Comparison of ENCODE assay signal across 10 cellular contexts in the genomic region with DNA sequence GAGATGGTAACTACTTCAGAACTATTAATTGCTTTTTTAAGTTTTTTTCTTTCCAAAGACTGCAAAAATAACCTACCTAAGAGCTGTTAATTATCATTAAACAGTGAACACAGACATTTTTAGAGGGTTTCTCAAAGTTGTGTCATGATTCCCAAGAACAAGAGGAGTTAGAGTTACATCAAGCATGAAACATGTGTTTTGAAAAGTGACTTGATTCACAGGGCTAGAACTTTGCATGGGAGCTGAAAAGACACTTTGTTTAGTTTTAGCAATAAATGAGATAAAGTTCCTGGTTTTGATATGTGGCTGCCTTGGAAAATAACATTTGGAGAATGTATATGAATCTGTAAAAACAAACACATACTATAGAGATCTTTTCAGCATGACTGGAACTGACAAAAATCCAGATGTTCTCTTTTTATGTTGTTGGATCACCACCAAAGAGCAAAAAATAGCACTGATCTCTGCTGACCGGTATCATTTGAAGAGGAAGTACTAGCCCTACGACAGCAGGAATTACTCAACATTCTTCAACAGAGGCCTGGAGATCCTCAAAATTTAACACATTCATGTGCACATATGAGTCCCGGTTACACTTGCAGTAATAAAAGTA.
DNase-seq lines count a peak whose midpoint lies in the region; ATAC-seq, FAIRE-seq and TF ChIP-seq lines count a peak whose summit lies in the region.
"Had no signal": no experiment of that assay in that cellular context is flagged by ENCODE, and none has a peak within 500 bp of the region (broad histone marks: within the 10 kb centered on the region; RNA-seq: fewer than 3 reads in every experiment).

No MANE protein-coding gene starts in this region.

- TF ChIP-seq CTCF in HFF-Myc (IDR thresholded peaks at IDR 0.05; ENCODE audit: low read depth, low read length, missing control alignments) (no peak), adrenal gland (IDR thresholded peaks at IDR 0.05) (no peak), kidney (IDR thresholded peaks at IDR 0.05; ENCODE audit: borderline replicate concordance, extremely low read depth, insufficient read depth) (no peak)
- no peak for TF ChIP-seq CTCF in CD8-positive, alpha-beta T cell (IDR thresholded peaks at IDR 0.05)

- H3K27me3 ChIP-seq in adrenal gland (no peaks in the 10 kb centered on the region), skeletal muscle satellite cell (ENCODE audit: control insufficient read depth, insufficient read depth, low read length) (no peaks in the 10 kb centered on the region)
- no peaks in the 10 kb centered on the region for H3K27me3 ChIP-seq in CD8-positive, alpha-beta T cell (ENCODE audit: insufficient read depth, low read length)

- POLR2A ChIA-PET in CD8-positive, alpha-beta T cell (lab: Charles Lee), result no interaction called here

- H3K9me3 ChIP-seq in adrenal gland (replicated peaks in 1 of 3) (no peaks in the 10 kb centered on the region), skeletal muscle satellite cell (replicated peaks; ENCODE audit: low read length) (no peaks in the 10 kb centered on the region), kidney (ENCODE audit: control insufficient read depth in 1 of 2, low read length in 2 of 2) (no peaks in the 10 kb centered on the region)
- H3K9me3 ChIP-seq in CD8-positive, alpha-beta T cell (ENCODE audit: low read length), result no peaks in the 10 kb centered on the region

- no peak for FAIRE-seq in kidney (lab: Jason Lieb, UNC)

- DNase-seq in HFF-Myc (ENCODE audit: extremely low read depth, low read depth), result peak; percentile 92
- DNase-seq in adrenal gland, result no peak
- no peak for DNase-seq in left ventricle myocardium superior
- DNase-seq in CD8-positive, alpha-beta T cell, result no peak
- no peak for DNase-seq in kidney
- DNase-seq in NCI-H774 (lab: John Stamatoyannopoulos, UW), result no peak
- DNase-seq: hypothalamus; stimulated activated CD4-positive, alpha-beta T cell treated with anti-CD3 and anti-CD28 coated beads, Interleukin-2, amount 100 ng/mL, for 24 hours had no signal

- no peaks in the 10 kb centered on the region for H3K36me3 Mint-ChIP-seq in CD8-positive, alpha-beta T cell

- WGBS in adrenal gland, 4 donors, result 32 to 36% (median 35%) methylated on average over 3 of the region's 3 CpGs

- no peaks in the 10 kb centered on the region for H3K36me3 ChIP-seq in adrenal gland (replicated peaks in 1 of 2)
- no peaks in the 10 kb centered on the region for H3K36me3 ChIP-seq in skeletal muscle satellite cell (ENCODE audit: insufficient read depth, low read length)
- H3K36me3 ChIP-seq in CD8-positive, alpha-beta T cell (ENCODE audit: insufficient read depth, low read length), result no peaks in the 10 kb centered on the region
- no peaks in the 10 kb centered on the region for H3K36me3 ChIP-seq in kidney (ENCODE audit: control insufficient read depth in 1 of 2, insufficient read depth in 2 of 2, low read length in 2 of 2)

- CTCF ChIA-PET in CD8-positive, alpha-beta T cell (lab: Charles Lee), result no interaction called here

- H3K4me1 ChIP-seq in adrenal gland (replicated peaks in 1 of 2) (peaks cover 0 to 12% of the 10 kb centered on the region in 2 donors), skeletal muscle satellite cell (ENCODE audit: control insufficient read depth, insufficient read depth, low read length) (peaks cover 34% of the 10 kb centered on the region), kidney (ENCODE audit: control insufficient read depth in 1 of 2, insufficient read depth in 1 of 2, low read depth in 1 of 2, low read length in 2 of 2) (no peaks in the 10 kb centered on the region)
- H3K4me1 ChIP-seq in CD8-positive, alpha-beta T cell (ENCODE audit: insufficient read depth, low read length), result no peaks in the 10 kb centered on the region

- no peak overlapping the region for H3K27ac Mint-ChIP-seq in CD8-positive, alpha-beta T cell

- peak overlapping the region; percentile 30 for H3K4me2 ChIP-seq in skeletal muscle satellite cell (ENCODE audit: low read length)

- peak; percentile 85 for ATAC-seq in left ventricle myocardium superior
- ATAC-seq in HG03565 (IDR thresholded peaks at IDR 0.05; ENCODE audit: unreplicated experiment), result no peak
- no peak for ATAC-seq in CD8-positive, alpha-beta T cell

- no peaks in the 10 kb centered on the region for H3K4me1 Mint-ChIP-seq in CD8-positive, alpha-beta T cell (ENCODE audit: low read depth)

- intact Hi-C loops in adrenal gland (cut with DNase I), result no loop called here
- intact Hi-C loops in left ventricle myocardium superior (cut with micrococcal nuclease), result no loop called here
- intact Hi-C loops in CD8-positive, alpha-beta T cell (cut with DNase I, micrococcal nuclease), result no loop called here
- intact Hi-C loops in kidney (cut with DNase I), result no loop called here

- no peak overlapping the region for H3K4me3 Mint-ChIP-seq in CD8-positive, alpha-beta T cell

- H3K27me3 Mint-ChIP-seq in CD8-positive, alpha-beta T cell (ENCODE audit: low read depth), result no peaks in the 10 kb centered on the region

- H3K4me3 ChIP-seq in HFF-Myc (replicated peaks; ENCODE audit: low read depth, low read length) (no peak overlapping the region), adrenal gland (no peak overlapping the region), skeletal muscle satellite cell (ENCODE audit: low read length) (no peak overlapping the region), kidney (ENCODE audit: low read length in 2 of 2) (no peak overlapping the region)
- H3K4me3 ChIP-seq in CD8-positive, alpha-beta T cell (ENCODE audit: low read depth, low read length), result no peak overlapping the region

- H3K9me3 Mint-ChIP-seq in CD8-positive, alpha-beta T cell, result peaks cover 5% of the 10 kb centered on the region

- H3K9ac ChIP-seq in skeletal muscle satellite cell (ENCODE audit: low read depth, low read length), result peak overlapping the region; percentile 42
- H3K9ac ChIP-seq in kidney (ENCODE audit: low read length in 2 of 2), result no peak overlapping the region

- no peak for TF ChIP-seq POLR2A in adrenal gland (IDR thresholded peaks at IDR 0.05)

- peak overlapping the region in 4 of 5 donors; percentile 5 to 72 (median 24) for H3K27ac ChIP-seq in adrenal gland
- no peak overlapping the region for H3K27ac ChIP-seq in CD8-positive, alpha-beta T cell (ENCODE audit: low read depth, low read length)
- H3K27ac ChIP-seq in kidney (ENCODE audit: low read depth in 2 of 2, low read length in 2 of 2), result no peak overlapping the region

Comparison
In these comparisons a context has a peak if more than half of its experiments do, and no peak if none do; other contexts are left out.
1. H3K27ac ChIP-seq: peak in adrenal gland (4 of 5); none in CD8-positive, alpha-beta T cell (single experiment) and kidney (0 of 2).